In the genomic region with DNA sequence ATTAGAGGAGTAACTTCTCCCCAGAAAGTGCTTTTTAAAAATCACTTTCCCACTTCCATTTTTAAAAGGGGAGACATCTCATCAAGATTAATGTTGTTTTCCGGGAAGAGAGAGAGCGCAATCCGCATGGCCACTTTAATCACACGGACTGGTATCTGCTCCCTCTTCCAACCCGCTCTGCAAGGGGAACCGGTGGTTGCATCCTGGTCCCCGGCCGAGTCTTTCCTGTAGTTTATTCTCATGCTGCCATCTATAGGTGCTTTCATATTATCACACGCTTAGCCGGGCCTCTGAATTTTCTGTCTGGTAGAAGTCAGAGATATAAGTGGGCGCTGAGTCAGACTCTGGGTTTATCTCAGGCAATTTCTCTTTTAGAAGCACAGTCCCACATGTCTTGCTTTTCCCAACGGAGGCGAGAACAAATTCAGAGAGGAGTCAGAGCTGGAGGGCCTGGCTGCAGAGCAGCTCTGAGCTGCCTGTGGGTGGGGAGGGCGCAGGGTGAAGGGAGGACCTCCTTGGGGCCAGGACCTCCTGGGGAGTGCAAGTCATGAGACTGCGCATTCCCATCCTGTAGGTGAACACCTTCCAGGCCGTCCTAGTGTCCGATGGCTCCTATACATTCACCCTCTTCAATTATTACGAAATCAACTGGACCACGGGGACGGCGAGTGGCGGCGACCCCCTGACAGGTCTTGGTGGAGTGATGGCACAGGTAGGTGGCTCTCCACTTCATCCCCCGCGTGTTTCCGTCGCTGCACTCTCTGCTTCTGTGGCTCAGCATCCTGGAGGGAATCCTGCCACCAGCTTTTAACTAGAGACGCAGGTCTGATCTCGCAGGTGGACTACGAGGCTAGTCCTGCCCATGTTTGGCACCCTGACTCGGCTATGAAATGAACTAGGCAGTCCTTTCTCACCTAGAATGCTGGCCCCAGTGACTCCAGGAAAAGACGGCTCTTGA, we compare ENCODE assay signal across 8 cellular contexts. TPM values are rescaled to one million over a fixed set of nuclear protein-coding genes. Genes with fewer than 3 reads are reported as not detected.
DNase-seq lines count a peak whose midpoint lies in the region; ATAC-seq and TF ChIP-seq lines count a peak whose summit lies in the region.

No MANE protein-coding gene starts in this region.

- no peaks in the 10 kb centered on the region for H3K27me3 ChIP-seq in BE2C
- H3K27me3 ChIP-seq in right lobe of liver = no peaks in the 10 kb centered on the region

- no peaks in the 10 kb centered on the region for H3K36me3 Mint-ChIP-seq in stimulated activated effector memory CD8-positive, alpha-beta T cell treated with anti-CD3 and anti-CD28 coated beads, Interleukin-12 subunit alpha, Interleukin-12 subunit beta, amount 100 ng/mL, for 72 hours

- peaks cover 5% of the 10 kb centered on the region for H3K4me1 Mint-ChIP-seq in stimulated activated effector memory CD8-positive, alpha-beta T cell treated with anti-CD3 and anti-CD28 coated beads, Interleukin-12 subunit alpha, Interleukin-12 subunit beta, amount 100 ng/mL, for 72 hours

- H3K27ac Mint-ChIP-seq in stimulated activated effector memory CD8-positive, alpha-beta T cell treated with anti-CD3 and anti-CD28 coated beads, Interleukin-12 subunit alpha, Interleukin-12 subunit beta, amount 100 ng/mL, for 72 hours = no peak overlapping the region

- TF ChIP-seq POLR2A in right lobe of liver (IDR thresholded peaks at IDR 0.05) = no peak

- H3K4me1 ChIP-seq in BE2C = no peaks in the 10 kb centered on the region
- no peaks in the 10 kb centered on the region for H3K4me1 ChIP-seq in right lobe of liver

- H3K9me3 ChIP-seq in BE2C = no peaks in the 10 kb centered on the region
- no peaks in the 10 kb centered on the region for H3K9me3 ChIP-seq in right lobe of liver

- intact Hi-C loops in right lobe of liver (cut with DNase I) = no loop called here

- 20% methylated on average over 21 of the region's 32 CpGs for WGBS in right lobe of liver (ENCODE audit: insufficient coverage, low coverage, low lambda C conversion rate, missing lambda C conversion rate)

- H3K9me3 Mint-ChIP-seq in stimulated activated effector memory CD8-positive, alpha-beta T cell treated with anti-CD3 and anti-CD28 coated beads, Interleukin-12 subunit alpha, Interleukin-12 subunit beta, amount 100 ng/mL, for 72 hours = no peaks in the 10 kb centered on the region

- DNase-seq in BE2C (peak; percentile 81), GM19238 (ENCODE audit: insufficient read length, low spot score) (peak; percentile 42), NCI-H128 (lab: John Stamatoyannopoulos, UW; ENCODE audit: unreplicated experiment) (peak; percentile 22), SW 1271 (lab: John Stamatoyannopoulos, UW) (peak; percentile 23 to 70), dedifferentiated amniotic fluid mesenchymal stem cell (ENCODE audit: extremely low spot score) (peak; percentile 81), right lobe of liver (peak; percentile 70 to 71 (median 70))
- peak in 1 of 2 donors; percentile 55 for DNase-seq in stimulated activated effector memory CD8-positive, alpha-beta T cell treated with anti-CD3 and anti-CD28 coated beads, Interleukin-12 subunit alpha, Interleukin-12 subunit beta, amount 100 ng/mL, for 72 hours (ENCODE audit: low spot score in 2 of 2)

- H3K4me3 ChIP-seq in BE2C (ENCODE audit: low read depth, low read length) = peak overlapping the region; percentile 43
- no peak overlapping the region for H3K4me3 ChIP-seq in right lobe of liver

- no peaks in the 10 kb centered on the region for H3K36me3 ChIP-seq in BE2C
- H3K36me3 ChIP-seq in right lobe of liver = no peaks in the 10 kb centered on the region

- peak; percentile 78 for TF ChIP-seq CTCF in BE2C (IDR thresholded peaks at IDR 0.05; ENCODE audit: low read depth, low read length)
- peak; percentile 67 to 80 (median 69) for TF ChIP-seq CTCF in right lobe of liver (IDR thresholded peaks at IDR 0.05)

- ATAC-seq in right lobe of liver = peak; percentile 96 to 99 (median 97)
- peak; percentile 62 for ATAC-seq in stimulated activated effector memory CD8-positive, alpha-beta T cell treated with anti-CD3 and anti-CD28 coated beads, Interleukin-12 subunit alpha, Interleukin-12 subunit beta, amount 100 ng/mL, for 72 hours
- no peak for ATAC-seq in HG03460 (IDR thresholded peaks at IDR 0.05; ENCODE audit: unreplicated experiment)

- H3K4me3 Mint-ChIP-seq in stimulated activated effector memory CD8-positive, alpha-beta T cell treated with anti-CD3 and anti-CD28 coated beads, Interleukin-12 subunit alpha, Interleukin-12 subunit beta, amount 100 ng/mL, for 72 hours = no peak overlapping the region

- H3K27ac ChIP-seq in right lobe of liver = no peak overlapping the region

RNA-seq across cellular contexts. Expression of a gene that starts 11.7 kb away (rescaled TPM):
- 4.2 TPM for polyA plus RNA-seq in BE2C (2012; ENCODE audit: insufficient read depth, insufficient read length, low read depth)
- total RNA-seq in right lobe of liver = 1 to 10 TPM in 1 of 6 experiments, under 1 TPM in 5; 0.24 to 1.2 (median 0.52) TPM
